ENCODE assay signal across 18 cellular contexts in genomic region chr17:18661924-18662624, GRCh38. TPM values are rescaled to one million over a fixed set of nuclear protein-coding genes. Genes with fewer than 3 reads are reported as not detected.
"Had no signal": no experiment of that assay in that cellular context is flagged by ENCODE, and none has a peak within 500 bp of the region (broad histone marks: within the 10 kb centered on the region; RNA-seq: fewer than 3 reads in every experiment).

No MANE protein-coding gene starts in this region.

RNA-seq across cellular contexts. Expression of gene TBC1D28, which starts 17.9 kb away (rescaled TPM):
- total RNA-seq: colonic mucosa, dermis microvascular lymphatic vessel endothelial cell, esophagus mucosa, fibroblast of lung, kidney, left cardiac atrium, left ventricle myocardium inferior, lower lobe of right lung, mucosa of gallbladder, myocyte, natural killer cell, osteocyte, right atrium auricular region, subcutaneous adipose tissue, tibial nerve, upper lobe of right lung had no signal
- polyA plus RNA-seq: fibroblast of lung, immature natural killer cell, sigmoid colon had no signal
